Comparison of ENCODE assay signal across 8 cellular contexts in the genomic region with DNA sequence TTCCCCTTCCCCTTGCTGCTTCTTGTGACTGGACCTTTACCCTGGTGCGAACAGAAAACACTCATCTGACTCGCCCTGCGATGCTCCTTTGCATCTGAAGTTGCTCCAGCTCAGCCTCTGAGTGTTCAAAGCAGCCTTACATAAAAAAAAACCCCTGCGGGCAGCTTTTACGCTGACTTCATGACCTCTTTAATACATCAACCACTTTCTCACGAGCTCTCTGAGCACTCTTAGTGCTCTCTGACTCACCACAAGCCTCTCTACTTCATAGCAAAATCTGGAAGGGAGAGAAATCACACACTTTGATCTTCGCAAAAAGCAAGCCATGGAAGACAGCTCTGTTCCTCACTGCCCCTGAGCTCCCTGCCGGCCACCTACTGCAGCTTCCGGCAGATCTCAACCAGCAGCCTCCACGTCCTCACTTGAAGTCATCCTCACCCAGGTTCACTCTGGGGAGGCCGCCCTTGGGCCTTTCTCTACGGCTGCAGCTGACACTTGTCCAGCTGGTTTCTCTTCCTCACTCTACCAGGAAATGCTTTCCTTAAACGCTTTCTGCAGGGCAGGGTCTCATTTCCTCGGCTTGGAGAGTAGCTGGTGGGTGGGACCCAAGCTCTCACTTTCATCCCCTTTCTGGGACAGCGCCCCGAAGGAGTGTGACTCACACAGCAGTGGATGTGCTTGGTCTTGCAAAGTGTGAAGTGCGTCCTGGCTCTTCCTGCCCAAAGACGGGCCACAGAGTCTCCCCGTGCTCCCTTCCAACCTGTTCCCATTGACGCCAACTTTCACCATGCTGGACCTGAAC. TPM values are rescaled to one million over a fixed set of nuclear protein-coding genes. Genes with fewer than 3 reads are reported as not detected.
DNase-seq lines count a peak whose midpoint lies in the region; ATAC-seq and TF ChIP-seq lines count a peak whose summit lies in the region.

No MANE protein-coding gene starts in this region.

- H3K27me3 Mint-ChIP-seq in activated T-cell treated with anti-CD3 and anti-CD28 coated beads, Interleukin-2, amount 50 U/mL, for 72 hours (ENCODE audit: low read depth), result no peaks in the 10 kb centered on the region
- H3K27me3 Mint-ChIP-seq in stimulated activated memory B cell treated with anti-CD40 and anti-IgM and Interleukin-4, amounts not matched to agents 10 μg/mL and 1 μg/mL and 100 μg/mL, for 72 hours, result peaks cover 17% of the 10 kb centered on the region

- WGBS in heart right ventricle, 2 donors, result 33 to 37% methylated on average over 20 of the region's 20 CpGs

- no peaks in the 10 kb centered on the region for H3K9me3 ChIP-seq in heart right ventricle

- intact Hi-C loops in Right ventricle myocardium superior (cut with DNase I), result loop anchor here (2.0 kb wide), 1 partner anchor 111 kb away; no protein-coding TSS in a partner anchor
- intact Hi-C loops in cardiac septum (cut with DNase I), result loop anchor here (1.0 to 5.0 kb wide), 3 partner anchors 65 to 111 kb away; no protein-coding TSS in a partner anchor
- intact Hi-C loops in heart right ventricle (cut with DNase I), result loop anchor here (1.0 to 10.0 kb wide), 11 partner anchors 63 to 275 kb away; no protein-coding TSS in a partner anchor

- H3K36me3 Mint-ChIP-seq in activated T-cell treated with anti-CD3 and anti-CD28 coated beads, Interleukin-2, amount 50 U/mL, for 72 hours (ENCODE audit: insufficient read depth in 2 of 2), result no peaks in the 10 kb centered on the region
- no peaks in the 10 kb centered on the region for H3K36me3 Mint-ChIP-seq in stimulated activated memory B cell treated with anti-CD40 and anti-IgM and Interleukin-4, amounts not matched to agents 10 μg/mL and 1 μg/mL and 100 μg/mL, for 72 hours

- no peaks in the 10 kb centered on the region for H3K9me3 Mint-ChIP-seq in activated T-cell treated with anti-CD3 and anti-CD28 coated beads, Interleukin-2, amount 50 U/mL, for 72 hours
- H3K9me3 Mint-ChIP-seq in stimulated activated memory B cell treated with anti-CD40 and anti-IgM and Interleukin-4, amounts not matched to agents 10 μg/mL and 1 μg/mL and 100 μg/mL, for 72 hours, result no peaks in the 10 kb centered on the region

- H3K27me3 ChIP-seq in heart right ventricle, result peaks cover 0 to 39% (median 12%) of the 10 kb centered on the region in 7 donors

- H3K4me1 ChIP-seq in heart right ventricle, result peaks cover 0 to 30% (median 0%) of the 10 kb centered on the region in 9 donors

- H3K27ac Mint-ChIP-seq in activated T-cell treated with anti-CD3 and anti-CD28 coated beads, Interleukin-2, amount 50 U/mL, for 72 hours, result peak overlapping the region; percentile 75
- H3K27ac Mint-ChIP-seq in stimulated activated memory B cell treated with anti-CD40 and anti-IgM and Interleukin-4, amounts not matched to agents 10 μg/mL and 1 μg/mL and 100 μg/mL, for 72 hours, result peak overlapping the region; percentile 57

- peak; percentile 36 for ATAC-seq in Right ventricle myocardium superior (ENCODE audit: poor library complexity)
- peak; percentile 86 for ATAC-seq in activated T-cell treated with anti-CD3 and anti-CD28 coated beads, Interleukin-2, amount 50 U/mL, for 72 hours (replicated peaks in 1 of 2)
- peak in 7 of 8 donors; percentile 14 to 41 (median 31) for ATAC-seq in heart right ventricle
- peak; percentile 58 for ATAC-seq in stimulated activated memory B cell treated with anti-CD40 and anti-IgM and Interleukin-4, amounts not matched to agents 10 μg/mL and 1 μg/mL and 100 μg/mL, for 72 hours

- TF ChIP-seq CTCF in heart right ventricle (IDR thresholded peaks at IDR 0.05), result no peak

- no peak for DNase-seq in Right ventricle myocardium superior
- DNase-seq in cardiac septum (ENCODE audit: low spot score), result no peak
- peak; percentile 80 for DNase-seq in LHCN-M2 (ENCODE audit: low read depth)
- peak; percentile 65 to 73 for DNase-seq in activated T-cell treated with anti-CD3 and anti-CD28 coated beads, Interleukin-2, amount 50 U/mL, for 72 hours
- no peak for DNase-seq in heart right ventricle
- DNase-seq in NCI-H146 treated with DMSO at 0.1 percent for 48 hours (lab: John Stamatoyannopoulos, UW; ENCODE audit: unreplicated experiment), result no peak
- DNase-seq in COLO668 (lab: John Stamatoyannopoulos, UW; ENCODE audit: unreplicated experiment), result no peak

- no peak overlapping the region for H3K4me3 ChIP-seq in heart right ventricle

- H3K27ac ChIP-seq in heart right ventricle, result peak overlapping the region in 1 of 10 donors; percentile 61

- no peaks in the 10 kb centered on the region for H3K36me3 ChIP-seq in heart right ventricle

- H3K4me3 Mint-ChIP-seq in activated T-cell treated with anti-CD3 and anti-CD28 coated beads, Interleukin-2, amount 50 U/mL, for 72 hours, result peak overlapping the region; percentile 26 to 71
- H3K4me3 Mint-ChIP-seq in stimulated activated memory B cell treated with anti-CD40 and anti-IgM and Interleukin-4, amounts not matched to agents 10 μg/mL and 1 μg/mL and 100 μg/mL, for 72 hours, result peak overlapping the region; percentile 3

- H3K4me1 Mint-ChIP-seq in activated T-cell treated with anti-CD3 and anti-CD28 coated beads, Interleukin-2, amount 50 U/mL, for 72 hours (ENCODE audit: low read depth), result peaks cover 37% of the 10 kb centered on the region
- H3K4me1 Mint-ChIP-seq in stimulated activated memory B cell treated with anti-CD40 and anti-IgM and Interleukin-4, amounts not matched to agents 10 μg/mL and 1 μg/mL and 100 μg/mL, for 72 hours, result peaks cover 46% of the 10 kb centered on the region

RNA-seq across cellular contexts. Expression of a gene that starts 5.3 kb away (rescaled TPM):
- total RNA-seq in Right ventricle myocardium superior (not detected), cardiac septum (not detected), LHCN-M2 (2014; rRNA removed) (not detected in 2 replicates), heart right ventricle (under 1 TPM in 1 of 10 donors, not detected in 9; 0.12 TPM)
- not detected for polyA plus RNA-seq in LHCN-M2 (2012)
- total RNA-seq in activated T-cell treated with anti-CD3 and anti-CD28 coated beads, Interleukin-2, amount 50 U/mL, for 72 hours, result under 1 TPM; 0.19 to 0.21 TPM
- not detected for polyA plus RNA-seq in heart right ventricle

RNA-seq across cellular contexts. Expression of a gene that starts 10.9 kb away (rescaled TPM):
- total RNA-seq in Right ventricle myocardium superior, result not detected
- not detected for total RNA-seq in cardiac septum
- not detected in 2 replicates for total RNA-seq in LHCN-M2 (2014; rRNA removed)
- not detected for polyA plus RNA-seq in LHCN-M2 (2012)
- total RNA-seq in activated T-cell treated with anti-CD3 and anti-CD28 coated beads, Interleukin-2, amount 50 U/mL, for 72 hours, result not detected
- not detected for total RNA-seq in heart right ventricle
- polyA plus RNA-seq in heart right ventricle, result not detected

RNA-seq across cellular contexts. Expression of a gene that starts 19.8 kb away (rescaled TPM):
- not detected for total RNA-seq in Right ventricle myocardium superior
- not detected for total RNA-seq in cardiac septum
- 3.1 and 3.6 TPM in 2 replicates for total RNA-seq in LHCN-M2 (2014; rRNA removed)
- polyA plus RNA-seq in LHCN-M2 (2012), result 1.6 TPM
- 1 to 10 TPM; 6.5 to 6.7 TPM for total RNA-seq in activated T-cell treated with anti-CD3 and anti-CD28 coated beads, Interleukin-2, amount 50 U/mL, for 72 hours
- total RNA-seq in heart right ventricle, result under 1 TPM in 1 of 10 donors, not detected in 9; 0.25 TPM
- polyA plus RNA-seq in heart right ventricle, result under 1 TPM; 0.28 to 0.37 TPM

RNA-seq across cellular contexts. Expression of a gene that starts 31.8 kb away (rescaled TPM):
- 2.4 TPM for total RNA-seq in Right ventricle myocardium superior
- 4.3 TPM for total RNA-seq in cardiac septum
- 0.23 and 0.51 TPM in 2 replicates for total RNA-seq in LHCN-M2 (2014; rRNA removed)
- polyA plus RNA-seq in LHCN-M2 (2012), result 0.43 TPM
- 10 to 100 TPM; 41.3 to 50.8 TPM for total RNA-seq in activated T-cell treated with anti-CD3 and anti-CD28 coated beads, Interleukin-2, amount 50 U/mL, for 72 hours
- total RNA-seq in heart right ventricle, result 1 to 10 TPM; 2.2 to 9.6 (median 4.5) TPM
- 1 to 10 TPM; 2.6 to 3.9 TPM for polyA plus RNA-seq in heart right ventricle

RNA-seq across cellular contexts. Expression of a gene that starts 36.9 kb away (rescaled TPM):
- total RNA-seq in Right ventricle myocardium superior, result 16.0 TPM
- 20.2 TPM for total RNA-seq in cardiac septum
- 23.8 TPM in 2 replicates for total RNA-seq in LHCN-M2 (2014; rRNA removed)
- polyA plus RNA-seq in LHCN-M2 (2012), result 22.7 TPM
- 100 to 1,000 TPM; 133 to 135 TPM for total RNA-seq in activated T-cell treated with anti-CD3 and anti-CD28 coated beads, Interleukin-2, amount 50 U/mL, for 72 hours
- total RNA-seq in heart right ventricle, result 10 to 100 TPM; 11.8 to 21.2 (median 15.2) TPM
- polyA plus RNA-seq in heart right ventricle, result 10 to 100 TPM in 1 of 2 donors, 1 to 10 TPM in 1; 6.7 to 22.9 TPM

Comparison
In these comparisons a context has a peak if more than half of its experiments do, and no peak if none do; other contexts are left out.
1. ATAC-seq: peak in every context shown above with its lines; median percentile 86 in activated T-cell treated with anti-CD3 and anti-CD28 coated beads, Interleukin-2, amount 50 U/mL, for 72 hours; 58 in stimulated activated memory B cell treated with anti-CD40 and anti-IgM and Interleukin-4, amounts not matched to agents 10 μg/mL and 1 μg/mL and 100 μg/mL, for 72 hours; 36 in Right ventricle myocardium superior; 31 in heart right ventricle.
2. DNase-seq: peak in LHCN-M2 (single experiment) and activated T-cell treated with anti-CD3 and anti-CD28 coated beads, Interleukin-2, amount 50 U/mL, for 72 hours (2 of 2); none in Right ventricle myocardium superior (single experiment), cardiac septum (single experiment), heart right ventricle (0 of 2), NCI-H146 treated with DMSO at 0.1 percent for 48 hours (single experiment) and COLO668 (single experiment).